Comparison of ENCODE assay signal across 8 cellular contexts in genomic region chr2:32010670-32011565, GRCh38. TPM values are rescaled to one million over a fixed set of nuclear protein-coding genes. Genes with fewer than 3 reads are reported as not detected.
DNase-seq lines count a peak whose midpoint lies in the region; ATAC-seq and TF ChIP-seq lines count a peak whose summit lies in the region.

MEMO1 (minus strand) TSS chr2:32011008; CDS start chr2:32010247, 761 bp downstream.

- H3K18ac ChIP-seq in trophoblast cell (ENCODE audit: low read length), result peak within 1 kb of the TSS; percentile 20

- H3K9me3 ChIP-seq in adipocyte (ENCODE audit: control insufficient read depth, low read length), result no peaks in the 10 kb centered on the region
- H3K9me3 ChIP-seq in trophoblast cell (ENCODE audit: insufficient read depth, low read depth, low read length), result peaks cover 3% of the 10 kb centered on the region
- no peaks in the 10 kb centered on the region for H3K9me3 ChIP-seq in tibial nerve

- WGBS in trophoblast cell (ENCODE audit: extremely low coverage, insufficient coverage, insufficient read length), result no CpG with 5 or more reads among the region's 58 CpGs
- 1 to 4% methylated on average over 10 to 34 of the region's 58 CpGs for WGBS in tibial nerve, 2 donors

- H3K27ac ChIP-seq in trophoblast cell (ENCODE audit: low read depth, low read length) (peak within 1 kb of the TSS; percentile 100), tibial nerve (peak within 1 kb of the TSS; percentile 84 to 96 (median 94))

- TF ChIP-seq EP300 in tibial nerve (IDR thresholded peaks at IDR 0.05), result peak in 1 of 2 donors; percentile 87

- H3K36me3 ChIP-seq in adipocyte (ENCODE audit: control insufficient read depth, insufficient read depth, low read length, severe bottlenecking), result no peaks in the 10 kb centered on the region
- H3K36me3 ChIP-seq in trophoblast cell (ENCODE audit: control insufficient read depth in 1 of 2, insufficient read depth in 2 of 2, low read length in 2 of 2), result no peaks in the 10 kb centered on the region
- H3K36me3 ChIP-seq in tibial nerve, result peaks cover 0 to 14% (median 0%) of the 10 kb centered on the region in 3 donors

- H2AK5ac ChIP-seq in trophoblast cell (ENCODE audit: low read length), result peak within 1 kb of the TSS; percentile 38

- H4K91ac ChIP-seq in trophoblast cell (ENCODE audit: low read depth, low read length), result peak within 1 kb of the TSS; percentile 96

- H3K14ac ChIP-seq in trophoblast cell (ENCODE audit: low read length), result peak within 1 kb of the TSS; percentile 92

- in situ Hi-C loops in GM13976 (cut with MboI; ENCODE audit: low sequenced_read_pairs, unreplicated experiment), result no loop called here

- H3K9ac ChIP-seq in adipocyte (ENCODE audit: low read length), result peak within 1 kb of the TSS; percentile 96
- peak within 1 kb of the TSS; percentile 89 for H3K9ac ChIP-seq in trophoblast cell (ENCODE audit: low read length)

- peak within 1 kb of the TSS; percentile 98 for H2BK5ac ChIP-seq in trophoblast cell (ENCODE audit: low read depth, low read length, poor library complexity)

- H2BK12ac ChIP-seq in trophoblast cell (ENCODE audit: low read length), result peak within 1 kb of the TSS; percentile 65

- intact Hi-C loops in cardiac septum (cut with DNase I), result loop anchor here (1.0 kb wide), 1 partner anchor 52 kb away; the partner anchor contains the start of gene SPAST

- peaks cover 14% of the 10 kb centered on the region for H3K79me1 ChIP-seq in trophoblast cell (ENCODE audit: low read length)

- no peak within 1 kb of the TSS for H3K23ac ChIP-seq in trophoblast cell (ENCODE audit: low read length)

- peak within 1 kb of the TSS; percentile 98 for H2AFZ ChIP-seq in trophoblast cell (ENCODE audit: insufficient read depth, low read length, poor library complexity)

- H4K8ac ChIP-seq in trophoblast cell (ENCODE audit: low read depth, low read length), result peak within 1 kb of the TSS; percentile 99

- peak within 1 kb of the TSS; percentile 88 for H4K12ac ChIP-seq in trophoblast cell (ENCODE audit: low read depth, low read length)

- H3K27me3 ChIP-seq in adipocyte (replicated peaks; ENCODE audit: control insufficient read depth, insufficient read depth, low read length) (no peaks in the 10 kb centered on the region), trophoblast cell (ENCODE audit: insufficient read depth, low read length) (no peaks in the 10 kb centered on the region), tibial nerve (no peaks in the 10 kb centered on the region)

- peaks cover 23% of the 10 kb centered on the region for H3K4me1 ChIP-seq in adipocyte (ENCODE audit: control insufficient read depth, insufficient read depth, low read length)
- peaks cover 0 to 4% of the 10 kb centered on the region in 2 experiments for H3K4me1 ChIP-seq in trophoblast cell (ENCODE audit: control insufficient read depth in 1 of 2, insufficient read depth in 2 of 2, low read length in 2 of 2)
- H3K4me1 ChIP-seq in tibial nerve, result peaks cover 0 to 38% (median 16%) of the 10 kb centered on the region in 4 donors

- H3K79me2 ChIP-seq in trophoblast cell (ENCODE audit: control insufficient read depth, insufficient read depth, low read length, poor library complexity), result peaks cover 16% of the 10 kb centered on the region

- H3K4me3 ChIP-seq in adipocyte (ENCODE audit: low read length) (peak within 1 kb of the TSS; percentile 96), trophoblast cell (ENCODE audit: low read depth, low read length) (peak within 1 kb of the TSS; percentile 86), tibial nerve (peak within 1 kb of the TSS; percentile 59 to 88 (median 67))

- H3K4ac ChIP-seq in trophoblast cell (ENCODE audit: low read depth, low read length), result peak within 1 kb of the TSS; percentile 2

- peak; percentile 53 to 93 for TF ChIP-seq POLR2A in tibial nerve (IDR thresholded peaks at IDR 0.05)

- DNase-seq in GM13976 (ENCODE audit: low spot score) (peak; percentile 93), NCI-H1436 treated with DMSO at 0.1 percent for 48 hours (lab: John Stamatoyannopoulos, UW) (peak; percentile 57), T follicular helper cell (ENCODE audit: low read depth) (peak; percentile 82), adipocyte (ENCODE audit: low read depth) (peak; percentile 95), cardiac septum (ENCODE audit: low spot score) (peak; percentile 98), trophoblast cell (peak; percentile 75 to 84), tibial nerve (ENCODE audit: low spot score in 2 of 2) (peak; percentile 79 to 85)

- H2BK120ac ChIP-seq in trophoblast cell (ENCODE audit: insufficient read depth, low read length, poor library complexity), result peak within 1 kb of the TSS; percentile 99

- TF ChIP-seq CTCF in GM13976 (IDR thresholded peaks at IDR 0.05; ENCODE audit: borderline replicate concordance, control extremely low read depth, extremely low read depth, insufficient read depth, missing control alignments) (no peak), tibial nerve (IDR thresholded peaks at IDR 0.05) (peak in 2 of 5 experiments; percentile 56 to 72)

- ATAC-seq in HG02852 (IDR thresholded peaks at IDR 0.05; ENCODE audit: unreplicated experiment), result peak; percentile 62

- peak within 1 kb of the TSS; percentile 88 for H3K4me2 ChIP-seq in trophoblast cell (ENCODE audit: low read length)

RNA-seq across cellular contexts. Expression of gene MEMO1, which starts in this region (rescaled TPM):
- total RNA-seq in cardiac septum (70.7 TPM), tibial nerve (10 to 100 TPM; 12.2 to 42.9 (median 17.5) TPM)
- 34.5 and 36.0 TPM in 2 replicates for polyA plus RNA-seq in trophoblast cell (2013)

Comparison
In these comparisons a context has a peak if more than half of its experiments do, and no peak if none do; other contexts are left out.
1. Peak in every context shown above with its lines: DNase-seq, ATAC-seq, H3K4me3 ChIP-seq and H3K27ac ChIP-seq.